In genomic region chr20:46401478-46401860, GRCh38 we compare ENCODE assay signal across 9 cellular contexts. TPM values are rescaled to one million over a fixed set of nuclear protein-coding genes. Genes with fewer than 3 reads are reported as not detected.
DNase-seq lines count a peak whose midpoint lies in the region; ATAC-seq and TF ChIP-seq lines count a peak whose summit lies in the region.
"Had no signal": no experiment of that assay in that cellular context is flagged by ENCODE, and none has a peak within 500 bp of the region (broad histone marks: within the 10 kb centered on the region; RNA-seq: fewer than 3 reads in every experiment).

No MANE protein-coding gene starts in this region.

- H3K27me3 ChIP-seq in lung (ENCODE audit: control insufficient read depth, insufficient read depth): no peaks in the 10 kb centered on the region
- no peaks in the 10 kb centered on the region for H3K27me3 ChIP-seq in tibial artery
- no peaks in the 10 kb centered on the region for H3K27me3 ChIP-seq in SJCRH30

- H3K4me3 Mint-ChIP-seq in activated CD8-positive, alpha-beta memory T cell treated with anti-CD3 and anti-CD28 coated beads, Interleukin-2, amount 10 ng/mL, durations not matched to agents 7 days and 5 days: peak overlapping the region; percentile 67
- peak overlapping the region; percentile 90 for H3K4me3 Mint-ChIP-seq in activated T-helper 17 cell treated with anti-CD3 and anti-CD28 coated beads, Interleukin-2, amount 50 U/mL, for 72 hours

- no peaks in the 10 kb centered on the region for H3K9me3 Mint-ChIP-seq in activated CD8-positive, alpha-beta memory T cell treated with anti-CD3 and anti-CD28 coated beads, Interleukin-2, amount 10 ng/mL, durations not matched to agents 7 days and 5 days (ENCODE audit: low read depth)
- no peaks in the 10 kb centered on the region for H3K9me3 Mint-ChIP-seq in activated T-helper 17 cell treated with anti-CD3 and anti-CD28 coated beads, Interleukin-2, amount 50 U/mL, for 72 hours

- H3K27me3 Mint-ChIP-seq in activated CD8-positive, alpha-beta memory T cell treated with anti-CD3 and anti-CD28 coated beads, Interleukin-2, amount 10 ng/mL, durations not matched to agents 7 days and 5 days: no peaks in the 10 kb centered on the region
- H3K27me3 Mint-ChIP-seq in activated T-helper 17 cell treated with anti-CD3 and anti-CD28 coated beads, Interleukin-2, amount 50 U/mL, for 72 hours: no peaks in the 10 kb centered on the region

- H3K4me1 ChIP-seq in lung (ENCODE audit: control insufficient read depth in 2 of 2, insufficient read depth in 2 of 2, low read length in 2 of 2): peaks cover 26 to 36% of the 10 kb centered on the region in 2 donors
- H3K4me1 ChIP-seq in tibial artery: peaks cover 0 to 78% (median 58%) of the 10 kb centered on the region in 4 donors
- H3K4me1 ChIP-seq in SJCRH30: peaks cover 13% of the 10 kb centered on the region; the same call in 1 of the 2 replicates

- H3K36me3 ChIP-seq in lung (ENCODE audit: control insufficient read depth in 2 of 2, insufficient read depth in 2 of 2, low read length in 2 of 2): no peaks in the 10 kb centered on the region
- peaks cover 0 to 6% (median 5%) of the 10 kb centered on the region in 3 donors for H3K36me3 ChIP-seq in tibial artery
- H3K36me3 ChIP-seq in SJCRH30: peaks cover 9% of the 10 kb centered on the region; the same call in 1 of the 2 replicates

- ATAC-seq in activated CD8-positive, alpha-beta memory T cell treated with anti-CD3 and anti-CD28 coated beads, Interleukin-2, amount 10 ng/mL, durations not matched to agents 7 days and 5 days: peak; percentile 25
- peak; percentile 16 for ATAC-seq in activated T-helper 17 cell treated with anti-CD3 and anti-CD28 coated beads, Interleukin-2, amount 50 U/mL, for 72 hours (replicated peaks)
- ATAC-seq in lung (ENCODE audit: insufficient read depth, low FRiP score): no peak
- no peak for ATAC-seq in HG03135 (IDR thresholded peaks at IDR 0.05; ENCODE audit: unreplicated experiment)

- peaks cover 65% of the 10 kb centered on the region for H3K4me1 Mint-ChIP-seq in activated CD8-positive, alpha-beta memory T cell treated with anti-CD3 and anti-CD28 coated beads, Interleukin-2, amount 10 ng/mL, durations not matched to agents 7 days and 5 days
- H3K4me1 Mint-ChIP-seq in activated T-helper 17 cell treated with anti-CD3 and anti-CD28 coated beads, Interleukin-2, amount 50 U/mL, for 72 hours: peaks cover 67% of the 10 kb centered on the region

- H3K36me3 Mint-ChIP-seq in activated CD8-positive, alpha-beta memory T cell treated with anti-CD3 and anti-CD28 coated beads, Interleukin-2, amount 10 ng/mL, durations not matched to agents 7 days and 5 days: peaks cover 27% of the 10 kb centered on the region
- H3K36me3 Mint-ChIP-seq in activated T-helper 17 cell treated with anti-CD3 and anti-CD28 coated beads, Interleukin-2, amount 50 U/mL, for 72 hours (ENCODE audit: low read depth): peaks cover 54% of the 10 kb centered on the region

- 23 to 31% methylated on average over 2 of the region's 2 CpGs for WGBS in lung, 2 donors

- peak; percentile 75 for DNase-seq in activated CD8-positive, alpha-beta memory T cell treated with anti-CD3 and anti-CD28 coated beads, Interleukin-2, amount 10 ng/mL, durations not matched to agents 7 days and 5 days
- no peak for DNase-seq in activated CD8-positive, alpha-beta memory T cell treated with anti-CD3 and anti-CD28 coated beads, Interleukin-2, amount 50 U/mL, for 4 hours
- DNase-seq in lung (ENCODE audit: low spot score): no peak
- no peak for DNase-seq in tibial artery
- DNase-seq in SJCRH30: no peak
- no peak for DNase-seq in NOMO-1 treated with dmso at 0.1 percent for 144 hours (lab: John Stamatoyannopoulos, UW; ENCODE audit: unreplicated experiment)
- DNase-seq: NCI-H1417 had no signal

- intact Hi-C loops in tibial artery (cut with DNase I; ENCODE audit: low total_unique reads): no loop called here

- TF ChIP-seq CTCF in lung (IDR thresholded peaks at IDR 0.05; ENCODE audit: control extremely low read depth, extremely low read depth) (no peak), tibial artery (IDR thresholded peaks at IDR 0.05) (no peak)

- CTCF ChIA-PET in activated CD8-positive, alpha-beta memory T cell treated with anti-CD3 and anti-CD28 coated beads, Interleukin-2, amount 10 ng/mL, durations not matched to agents 7 days and 5 days (lab: Charles Lee): interaction anchor here (0.9 to 2.5 kb wide), 6 partner anchors 37 to 431 kb away, joined by 3 to 11 read pairs (median 4); partner anchors contain the start of gene OCSTAMP

- H3K9me3 ChIP-seq in lung (ENCODE audit: control insufficient read depth in 2 of 2, insufficient read depth in 1 of 2, low read length in 1 of 2) (no peaks in the 10 kb centered on the region), tibial artery (no peaks in the 10 kb centered on the region), SJCRH30 (replicated peaks) (no peaks in the 10 kb centered on the region)

- H3K27ac ChIP-seq in lung (ENCODE audit: low read depth in 1 of 2, low read length in 1 of 2) (peak overlapping the region; percentile 81 to 91), tibial artery (peak overlapping the region; percentile 61 to 63), SJCRH30 (no peak overlapping the region)

- peak overlapping the region; percentile 96 for H3K27ac Mint-ChIP-seq in activated CD8-positive, alpha-beta memory T cell treated with anti-CD3 and anti-CD28 coated beads, Interleukin-2, amount 10 ng/mL, durations not matched to agents 7 days and 5 days
- peak overlapping the region; percentile 91 for H3K27ac Mint-ChIP-seq in activated T-helper 17 cell treated with anti-CD3 and anti-CD28 coated beads, Interleukin-2, amount 50 U/mL, for 72 hours

- H3K4me3 ChIP-seq in lung: no peak overlapping the region
- H3K4me3 ChIP-seq in tibial artery: no peak overlapping the region
- no peak overlapping the region for H3K4me3 ChIP-seq in SJCRH30

RNA-seq across cellular contexts. Expression of gene ELMO2, which starts 4.9 kb away (rescaled TPM):
- 10 to 100 TPM; 80.3 to 85.5 TPM for total RNA-seq in activated CD8-positive, alpha-beta memory T cell treated with anti-CD3 and anti-CD28 coated beads, Interleukin-2, amount 10 ng/mL, durations not matched to agents 7 days and 5 days
- total RNA-seq in activated T-helper 17 cell treated with anti-CD3 and anti-CD28 coated beads, Interleukin-2, amount 50 U/mL, for 72 hours: 10 to 100 TPM; 54.6 to 57.2 TPM
- 10 to 100 TPM; 54.1 to 56.5 TPM for total RNA-seq in lung
- polyA plus RNA-seq in lung: 10 to 100 TPM; 19.6 to 37.8 TPM
- 51.6 and 54.5 TPM in 2 replicates for total RNA-seq in SJCRH30 (2014; rRNA removed; shearing (Covaris generic))

Comparison
In these comparisons a context has a peak if more than half of its experiments do, and no peak if none do; other contexts are left out.
1. ATAC-seq: peak in activated CD8-positive, alpha-beta memory T cell treated with anti-CD3 and anti-CD28 coated beads, Interleukin-2, amount 10 ng/mL, durations not matched to agents 7 days and 5 days (single experiment) and activated T-helper 17 cell treated with anti-CD3 and anti-CD28 coated beads, Interleukin-2, amount 50 U/mL, for 72 hours (single experiment); none in lung (single experiment) and HG03135 (single experiment).